9 cellular contexts compared by ENCODE assay signal in the genomic region with DNA sequence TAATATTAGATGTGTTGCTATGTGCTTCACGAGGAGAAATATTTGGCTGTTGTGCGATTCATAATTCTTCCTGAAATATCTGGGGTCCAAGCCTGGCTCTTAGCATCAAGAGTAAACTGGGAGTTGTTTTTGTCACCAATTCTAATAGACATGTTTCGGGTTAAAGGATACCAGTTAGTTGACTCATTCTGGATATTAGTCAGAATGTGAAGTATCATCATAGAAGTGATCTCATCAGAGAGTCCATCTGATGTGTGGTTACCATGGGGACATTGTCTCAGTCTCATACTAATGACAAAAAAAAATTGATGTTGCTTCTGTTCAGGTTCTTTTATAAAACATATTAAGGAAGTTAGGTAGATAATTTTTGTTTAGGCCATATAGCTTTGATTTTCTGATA. TPM values are rescaled to one million over a fixed set of nuclear protein-coding genes. Genes with fewer than 3 reads are reported as not detected.
A peak's percentile ranks its signal among the peaks of the same experiment; 100 is the strongest.
DNase-seq lines count a peak whose midpoint lies in the region; ATAC-seq lines count a peak whose summit lies in the region.
"Had no signal": no experiment of that assay in that cellular context is flagged by ENCODE, and none has a peak within 500 bp of the region (broad histone marks: within the 10 kb centered on the region; RNA-seq: fewer than 3 reads in every experiment).

No MANE protein-coding gene starts in this region.

- no peaks in the 10 kb centered on the region for H3K9me3 Mint-ChIP-seq in naive thymus-derived CD4-positive, alpha-beta T cell

- H3K4me1 Mint-ChIP-seq in naive thymus-derived CD4-positive, alpha-beta T cell, result peaks cover 0 to 8% (median 0%) of the 10 kb centered on the region in 7 donors

- H3K27ac Mint-ChIP-seq in naive thymus-derived CD4-positive, alpha-beta T cell, result peak overlapping the region in 1 of 9 donors; percentile 21

- no peak overlapping the region for H3K4me3 ChIP-seq in naive thymus-derived CD4-positive, alpha-beta T cell (ENCODE audit: low read length)

- H3K36me3 Mint-ChIP-seq in naive thymus-derived CD4-positive, alpha-beta T cell, result peaks cover 0 to 20% (median 0%) of the 10 kb centered on the region in 5 donors

- peak; percentile 32 for DNase-seq in CD1c-positive myeloid dendritic cell (ENCODE audit: extremely low spot score)
- DNase-seq in HS-5 (ENCODE audit: low read depth), result peak; percentile 50
- DNase-seq in fibroblast of gingiva (ENCODE audit: low read depth), result peak; percentile 56
- no peak for DNase-seq in naive thymus-derived CD4-positive, alpha-beta T cell
- DNase-seq in NCI-H2107 treated with DMSO at 0.1 percent for 48 hours (lab: John Stamatoyannopoulos, UW; ENCODE audit: unreplicated experiment), result no peak
- no peak for DNase-seq in iPS-NIHi11 (ENCODE audit: low spot score)
- DNase-seq in NCI-H128 (lab: John Stamatoyannopoulos, UW; ENCODE audit: unreplicated experiment), result no peak
- DNase-seq: NCI-H69 had no signal

- no peak overlapping the region for H3K27ac ChIP-seq in naive thymus-derived CD4-positive, alpha-beta T cell (ENCODE audit: low read depth, low read length)

- CTCF ChIA-PET in naive thymus-derived CD4-positive, alpha-beta T cell (lab: Charles Lee), result no interaction called here

- peak; percentile 79 for ATAC-seq in GM19455 (IDR thresholded peaks at IDR 0.05; ENCODE audit: unreplicated experiment)
- no peak for ATAC-seq in naive thymus-derived CD4-positive, alpha-beta T cell

- intact Hi-C loops in naive thymus-derived CD4-positive, alpha-beta T cell (cut with micrococcal nuclease), result loop anchor here in 1 of 2 donors (10.0 kb wide), 1 partner anchor 79 kb away; no protein-coding TSS in a partner anchor

- H3K36me3 ChIP-seq in naive thymus-derived CD4-positive, alpha-beta T cell (ENCODE audit: control insufficient read depth in 2 of 3, insufficient read depth in 3 of 3, low read length in 3 of 3), result peaks cover 0 to 17% (median 7%) of the 10 kb centered on the region in 3 experiments

- H3K4me1 ChIP-seq in naive thymus-derived CD4-positive, alpha-beta T cell (ENCODE audit: control insufficient read depth in 2 of 2, insufficient read depth in 2 of 2, low read length in 2 of 2), result no peaks in the 10 kb centered on the region

- POLR2A ChIA-PET in naive thymus-derived CD4-positive, alpha-beta T cell (lab: Charles Lee), result interaction anchor here (0.6 kb wide), 1 partner anchor 93 kb away, joined by 3 read pairs; no protein-coding TSS in a partner anchor

- no peaks in the 10 kb centered on the region for H3K27me3 ChIP-seq in naive thymus-derived CD4-positive, alpha-beta T cell (ENCODE audit: control insufficient read depth in 2 of 2, insufficient read depth in 2 of 2, low read length in 2 of 2)

- no peaks in the 10 kb centered on the region for H3K27me3 Mint-ChIP-seq in naive thymus-derived CD4-positive, alpha-beta T cell

- no peaks in the 10 kb centered on the region for H3K9me3 ChIP-seq in naive thymus-derived CD4-positive, alpha-beta T cell (ENCODE audit: control insufficient read depth in 2 of 3, low read length in 3 of 3)

- no peak overlapping the region for H3K4me3 Mint-ChIP-seq in naive thymus-derived CD4-positive, alpha-beta T cell

RNA-seq across cellular contexts. Expression of a gene that starts 57.2 kb away (rescaled TPM):
- 10 to 100 TPM; 37.0 to 53.1 (median 42.1) TPM for total RNA-seq in naive thymus-derived CD4-positive, alpha-beta T cell
- polyA plus RNA-seq in naive thymus-derived CD4-positive, alpha-beta T cell, result 10 to 100 TPM; 11.3 to 24.8 TPM

Comparison
In these comparisons a context has a peak if more than half of its experiments do, and no peak if none do; other contexts are left out.
1. DNase-seq: peak in CD1c-positive myeloid dendritic cell (single experiment), HS-5 (single experiment) and fibroblast of gingiva (single experiment); none in naive thymus-derived CD4-positive, alpha-beta T cell (0 of 9), NCI-H2107 treated with DMSO at 0.1 percent for 48 hours (single experiment), iPS-NIHi11 (single experiment) and NCI-H128 (single experiment).